ENCODE assay signal across 24 cellular contexts in genomic region chr3:35707904-35708303, GRCh38.
A peak's percentile ranks its signal among the peaks of the same experiment; 100 is the strongest.
DNase-seq lines count a peak whose midpoint lies in the region; ATAC-seq and TF ChIP-seq lines count a peak whose summit lies in the region.
"Had no signal": no experiment of that assay in that cellular context is flagged by ENCODE, and none has a peak within 500 bp of the region (broad histone marks: within the 10 kb centered on the region; RNA-seq: fewer than 3 reads in every experiment).

No MANE protein-coding gene starts in this region.

- POLR2A ChIA-PET in activated CD4-positive, alpha-beta T cell treated with anti-CD3 and anti-CD28 coated beads for 36 hours (lab: Charles Lee), result interaction anchor here (0.8 kb wide), 1 partner anchor 212 kb away, joined by 8 read pairs; no protein-coding TSS in a partner anchor
- POLR2A ChIA-PET in SK-N-SH (lab: Yijun Ruan, JAX), result no interaction called here

- H3K4me3 Mint-ChIP-seq in activated CD4-positive, alpha-beta T cell treated with anti-CD3 and anti-CD28 coated beads for 36 hours, result no peak overlapping the region
- H3K4me3 Mint-ChIP-seq: CD4-positive, CD25-positive, alpha-beta regulatory T cell; memory B cell had no signal

- no peaks in the 10 kb centered on the region for H3K9me2 ChIP-seq in SK-N-SH

- H3K27me3 Mint-ChIP-seq in activated CD4-positive, alpha-beta T cell treated with anti-CD3 and anti-CD28 coated beads for 36 hours, result peaks cover 8% of the 10 kb centered on the region
- H3K27me3 Mint-ChIP-seq: CD4-positive, CD25-positive, alpha-beta regulatory T cell; memory B cell had no signal

- H3K9ac ChIP-seq in SK-N-SH, result no peak overlapping the region

- no peaks in the 10 kb centered on the region for H3K36me3 Mint-ChIP-seq in activated CD4-positive, alpha-beta T cell treated with anti-CD3 and anti-CD28 coated beads for 36 hours (ENCODE audit: low read depth)
- H3K36me3 Mint-ChIP-seq: CD4-positive, CD25-positive, alpha-beta regulatory T cell; memory B cell had no signal

- no peaks in the 10 kb centered on the region for H4K20me1 ChIP-seq in SK-N-SH (ENCODE audit: insufficient read depth)

- peaks cover 5% of the 10 kb centered on the region for H3F3A ChIP-seq in SK-N-SH (replicated peaks; ENCODE audit: insufficient read depth)

- WGBS in SK-N-SH (ENCODE audit: low lambda C conversion rate), result 49% methylated on average over 3 of the region's 3 CpGs
- 67 to 80% methylated on average over 3 of the region's 3 CpGs for WGBS in transverse colon (ENCODE audit: low coverage in 1 of 2), 2 donors

- H3K4me1 Mint-ChIP-seq in activated CD4-positive, alpha-beta T cell treated with anti-CD3 and anti-CD28 coated beads for 36 hours, result peaks cover 15% of the 10 kb centered on the region
- H3K4me1 Mint-ChIP-seq: CD4-positive, CD25-positive, alpha-beta regulatory T cell had no signal

- in situ Hi-C loops in transverse colon (cut with MboI; ENCODE audit: low pct_ligation_motif_present in 1 of 4, low pct_unique_long_range_greater_than_20kb in 1 of 4, low sequenced_read_pairs in 3 of 4), result no loop called here

- CTCF ChIA-PET in activated CD4-positive, alpha-beta T cell treated with anti-CD3 and anti-CD28 coated beads for 36 hours (lab: Charles Lee), result no interaction called here
- CTCF ChIA-PET in SK-N-SH (lab: Yijun Ruan, JAX), result interaction anchor here (0.8 kb wide), 1 partner anchor 29 kb away, joined by 3 read pairs; no protein-coding TSS in a partner anchor

- H3K4me3 ChIP-seq in SK-N-SH (ENCODE audit: low read depth in 2 of 2, low read length in 1 of 2), result no peak overlapping the region
- H3K4me3 ChIP-seq in fibroblast of pulmonary artery (replicated peaks; ENCODE audit: low read depth, low read length), result no peak overlapping the region
- no peak overlapping the region for H3K4me3 ChIP-seq in transverse colon
- H3K4me3 ChIP-seq: gastrocnemius medialis, MG63, prostate gland, SJSA1 had no signal

- H3K27me3 ChIP-seq in SK-N-SH (ENCODE audit: insufficient read depth) (no peaks in the 10 kb centered on the region), transverse colon (no peaks in the 10 kb centered on the region)
- H3K27me3 ChIP-seq: gastrocnemius medialis, MG63, SJSA1 had no signal

- TF ChIP-seq RAD21 in SK-N-SH (IDR thresholded peaks at IDR 0.05; ENCODE audit: low read length), result no peak

- DNase-seq in activated CD4-positive, alpha-beta T cell treated with anti-CD3 and anti-CD28 coated beads for 36 hours, result peak; percentile 39
- DNase-seq in activated CD4-positive, alpha-beta T cell treated with anti-CD3 and anti-CD28 coated beads for 4 hours, result no peak
- DNase-seq in ELR (ENCODE audit: low read depth) (peak; percentile 0), SK-N-SH (no peak), fibroblast of pulmonary artery (ENCODE audit: low read depth) (peak; percentile 8), transverse colon (no peak), NCI-H748 (lab: John Stamatoyannopoulos, UW; ENCODE audit: unreplicated experiment) (no peak)
- DNase-seq: 8988T; activated naive CD4-positive, alpha-beta T cell; anterior cingulate cortex; CD4-positive, CD25-positive, alpha-beta regulatory T cell; cortex of kidney; gastrocnemius medialis; H7; hippocampal formation; MG63; NCI-H2029 treated with DMSO at 0.1 percent for 48 hours; NCI-H2227 treated with DMSO at 0.1 percent for 48 hours; NCI-H526 treated with DMSO at 0.1 percent for 48 hours; stimulated activated naive CD8-positive, alpha-beta T cell treated with anti-CD3 and anti-CD28 coated beads, Interleukin-15, Interleukin-2, amounts not matched to agents 100 U/mL and 50 U/mL, for 24 hours had no signal

- H2AFZ ChIP-seq in SK-N-SH (ENCODE audit: low read depth), result no peak overlapping the region

- H3K36me3 ChIP-seq in SK-N-SH (replicated peaks in 1 of 2; ENCODE audit: control insufficient read depth in 1 of 2, insufficient read depth in 2 of 2, low read length in 1 of 2) (no peaks in the 10 kb centered on the region), transverse colon (no peaks in the 10 kb centered on the region)
- H3K36me3 ChIP-seq: MG63, prostate gland, SJSA1 had no signal

- TF ChIP-seq EP300 in SK-N-SH (IDR thresholded peaks at IDR 0.05; ENCODE audit: borderline replicate concordance in 1 of 2, low read depth in 1 of 2, low read length in 1 of 2) (no peak), transverse colon (IDR thresholded peaks at IDR 0.05; ENCODE audit: low read depth) (no peak)

- H3K27ac ChIP-seq in SK-N-SH (ENCODE audit: low read depth in 2 of 2, low read length in 1 of 2) (no peak overlapping the region), transverse colon (no peak overlapping the region)
- H3K27ac ChIP-seq: gastrocnemius medialis, prostate gland, SJSA1 had no signal

- H3K4me1 ChIP-seq in SK-N-SH (ENCODE audit: control insufficient read depth in 1 of 2, insufficient read depth in 2 of 2, low read depth in 1 of 2, low read length in 1 of 2) (no peaks in the 10 kb centered on the region), transverse colon (no peaks in the 10 kb centered on the region)
- H3K4me1 ChIP-seq: gastrocnemius medialis, prostate gland, SJSA1 had no signal

- intact Hi-C loops in activated CD4-positive, alpha-beta T cell treated with anti-CD3 and anti-CD28 coated beads for 36 hours (cut with DNase I, micrococcal nuclease), result no loop called here
- intact Hi-C loops in transverse colon (cut with DNase I; ENCODE audit: low total_unique reads), result no loop called here

- H3K9me3 Mint-ChIP-seq in activated CD4-positive, alpha-beta T cell treated with anti-CD3 and anti-CD28 coated beads for 36 hours (ENCODE audit: low read depth), result no peaks in the 10 kb centered on the region

- TF ChIP-seq POLR2A in transverse colon (IDR thresholded peaks at IDR 0.05), result no peak

- no peak overlapping the region for H3K4me2 ChIP-seq in SK-N-SH

- H3K9me3 ChIP-seq in SK-N-SH (no peaks in the 10 kb centered on the region), transverse colon (no peaks in the 10 kb centered on the region)
- H3K9me3 ChIP-seq: gastrocnemius medialis, MG63, prostate gland, SJSA1 had no signal

- peak; percentile 96 for ATAC-seq in activated CD4-positive, alpha-beta T cell treated with anti-CD3 and anti-CD28 coated beads for 36 hours
- no peak for ATAC-seq in GM18502 (IDR thresholded peaks at IDR 0.05; ENCODE audit: poor library complexity, unreplicated experiment)
- ATAC-seq: gastrocnemius medialis; stimulated activated naive CD8-positive, alpha-beta T cell treated with anti-CD3 and anti-CD28 coated beads, Interleukin-15, Interleukin-2, amounts not matched to agents 100 U/mL and 50 U/mL, for 24 hours had no signal

- no peak for TF ChIP-seq CTCF in SK-N-SH (IDR thresholded peaks at IDR 0.05)
- no peak for TF ChIP-seq CTCF in fibroblast of pulmonary artery (IDR thresholded peaks at IDR 0.05; ENCODE audit: low read length, missing control alignments)
- no peak for TF ChIP-seq CTCF in transverse colon (IDR thresholded peaks at IDR 0.05)

- peak overlapping the region; percentile 3 for H3K27ac Mint-ChIP-seq in activated CD4-positive, alpha-beta T cell treated with anti-CD3 and anti-CD28 coated beads for 36 hours
- H3K27ac Mint-ChIP-seq: CD4-positive, CD25-positive, alpha-beta regulatory T cell; memory B cell had no signal

- H3K79me2 ChIP-seq in SK-N-SH (ENCODE audit: insufficient read depth), result no peaks in the 10 kb centered on the region

TF ChIP-seq in SK-N-SH, 30 proteins besides CTCF, POLR2A, EP300 and RAD21:
- TF ChIP-seq MAX (IDR thresholded peaks at IDR 0.05; ENCODE audit: low read depth), result peak; percentile 69; the same call in 1 of the 2 replicates
- peak; percentile 25; the same call in 1 of the 2 replicates for TF ChIP-seq TCF12 (IDR thresholded peaks at IDR 0.05)
- TF ChIP-seq FOSL2 (IDR thresholded peaks at IDR 0.05; ENCODE audit: borderline replicate concordance, low read depth), result peak; percentile 53; the same call in 1 of the 2 replicates
- no peak for TF ChIP-seq TEAD4 (IDR thresholded peaks at IDR 0.05; ENCODE audit: borderline replicate concordance, insufficient read depth)
- no peak for TF ChIP-seq FOXJ3 (CRISPR knock-in tag; IDR thresholded peaks at IDR 0.05)
- TF ChIP-seq PBX3 (IDR thresholded peaks at IDR 0.05), result 0 out of 2 replicates have a peak, but pooled peaks have one; percentile 11
- peak; percentile 40 for TF ChIP-seq JUND (IDR thresholded peaks at IDR 0.05)
TF ChIP-seq in SK-N-SH: peak in this region for 5.

Comparison
In these comparisons a context has a peak if more than half of its experiments do, and no peak if none do; other contexts are left out.
1. DNase-seq: peak in activated CD4-positive, alpha-beta T cell treated with anti-CD3 and anti-CD28 coated beads for 36 hours (single experiment), ELR (single experiment) and fibroblast of pulmonary artery (single experiment); none in activated CD4-positive, alpha-beta T cell treated with anti-CD3 and anti-CD28 coated beads for 4 hours (0 of 2), SK-N-SH (single experiment), transverse colon (single experiment) and NCI-H748 (single experiment).